Comparison of ENCODE assay signal across 32 cellular contexts in the genomic region with DNA sequence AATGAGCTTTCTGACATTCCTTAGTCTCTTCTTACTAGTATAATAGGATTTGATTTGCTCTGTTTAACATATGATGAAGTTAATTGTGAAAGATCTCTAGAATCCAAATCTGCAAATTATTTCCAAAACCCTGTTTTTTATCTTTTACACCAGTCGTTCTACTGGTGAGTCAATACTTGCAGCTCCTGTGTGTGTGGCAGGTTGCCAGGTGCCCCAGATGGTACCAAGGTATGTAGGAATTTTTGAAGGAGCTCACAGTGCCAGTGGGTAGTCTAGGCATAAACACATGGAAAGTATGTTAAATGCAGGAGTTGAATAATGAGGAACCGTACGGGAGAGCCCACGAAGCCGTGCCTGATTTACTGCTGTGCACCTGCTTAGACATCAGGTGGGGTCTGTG.
DNase-seq lines count a peak whose midpoint lies in the region; ATAC-seq and TF ChIP-seq lines count a peak whose summit lies in the region.
"Had no signal": no experiment of that assay in that cellular context is flagged by ENCODE, and none has a peak within 500 bp of the region (broad histone marks: within the 10 kb centered on the region; RNA-seq: fewer than 3 reads in every experiment).

No MANE protein-coding gene starts in this region.

- H3K27me3 Mint-ChIP-seq in activated CD4-positive, alpha-beta memory T cell treated with anti-CD3 and anti-CD28 coated beads, Interleukin-2, amount 10 ng/mL, durations not matched to agents 7 days and 5 days, result no peaks in the 10 kb centered on the region
- H3K27me3 Mint-ChIP-seq: activated CD4-positive, alpha-beta T cell treated with anti-CD3 and anti-CD28 coated beads, Interleukin-2, amount 10 ng/mL, durations not matched to agents 7 days and 5 days; memory B cell had no signal

- ATAC-seq in PC-3 (no peak), HG03108 (IDR thresholded peaks at IDR 0.05; ENCODE audit: unreplicated experiment) (no peak)
- ATAC-seq: GM23338; heart right ventricle; right lobe of liver; stimulated activated effector memory CD8-positive, alpha-beta T cell treated with anti-CD3 and anti-CD28 coated beads, Interleukin-12 subunit alpha, Interleukin-12 subunit beta, amount 100 ng/mL, for 72 hours; WTC11 had no signal

- H3K9ac ChIP-seq in PC-3 (ENCODE audit: low read length), result no peak overlapping the region

- no peak overlapping the region for H2AFZ ChIP-seq in PC-3 (ENCODE audit: low read length)
- H2AFZ ChIP-seq: GM23338 had no signal

- H3K27ac Mint-ChIP-seq in activated CD4-positive, alpha-beta memory T cell treated with anti-CD3 and anti-CD28 coated beads, Interleukin-2, amount 10 ng/mL, durations not matched to agents 7 days and 5 days, result no peak overlapping the region
- H3K27ac Mint-ChIP-seq: activated CD4-positive, alpha-beta T cell treated with anti-CD3 and anti-CD28 coated beads, Interleukin-2, amount 10 ng/mL, durations not matched to agents 7 days and 5 days; CD14-positive monocyte; GM23338; HFFc6; memory B cell; stimulated activated effector memory CD8-positive, alpha-beta T cell treated with anti-CD3 and anti-CD28 coated beads, Interleukin-12 subunit alpha, Interleukin-12 subunit beta, amount 100 ng/mL, for 72 hours; WTC11 had no signal

- POLR2A ChIA-PET in PC-3 (lab: Charles Lee; ENCODE audit: unreplicated experiment), result no interaction called here
- POLR2A ChIA-PET in activated CD4-positive, alpha-beta memory T cell treated with anti-CD3 and anti-CD28 coated beads, Interleukin-2, amount 10 ng/mL, durations not matched to agents 7 days and 5 days (lab: Charles Lee), result no interaction called here

- CTCF ChIA-PET in PC-3 (lab: Charles Lee), result interaction anchor here (0.5 to 1.1 kb wide), 3 partner anchors 18 to 67 kb away, joined by 3 to 4 read pairs (median 3); no protein-coding TSS in a partner anchor
- CTCF ChIA-PET in activated CD4-positive, alpha-beta memory T cell treated with anti-CD3 and anti-CD28 coated beads, Interleukin-2, amount 10 ng/mL, durations not matched to agents 7 days and 5 days (lab: Charles Lee), result interaction anchor here (0.6 to 0.9 kb wide), 2 partner anchors 16 to 19 kb away, joined by 3 to 5 read pairs; no protein-coding TSS in a partner anchor

- H3K4me2 ChIP-seq in PC-3 (ENCODE audit: low read length), result no peak overlapping the region
- H3K4me2 ChIP-seq: GM23338 had no signal

- no peaks in the 10 kb centered on the region for H3K9me3 Mint-ChIP-seq in activated CD4-positive, alpha-beta memory T cell treated with anti-CD3 and anti-CD28 coated beads, Interleukin-2, amount 10 ng/mL, durations not matched to agents 7 days and 5 days
- H3K9me3 Mint-ChIP-seq: activated CD4-positive, alpha-beta T cell treated with anti-CD3 and anti-CD28 coated beads, Interleukin-2, amount 10 ng/mL, durations not matched to agents 7 days and 5 days; CD14-positive monocyte; GM23338; HFFc6; memory B cell; neural crest cell; stimulated activated effector memory CD8-positive, alpha-beta T cell treated with anti-CD3 and anti-CD28 coated beads, Interleukin-12 subunit alpha, Interleukin-12 subunit beta, amount 100 ng/mL, for 72 hours; WTC11 had no signal

- H4K20me1 ChIP-seq in PC-3 (ENCODE audit: low read length), result no peaks in the 10 kb centered on the region

- H3F3A ChIP-seq in PC-3 (ENCODE audit: low read length, unreplicated experiment), result no peaks in the 10 kb centered on the region

- H3K36me3 ChIP-seq in PC-3 (ENCODE audit: low read depth, low read length), result no peaks in the 10 kb centered on the region
- H3K36me3 ChIP-seq: adrenal gland, colonic mucosa, heart right ventricle, right lobe of liver, upper lobe of left lung had no signal

- TF ChIP-seq CTCF in PC-3 (conservative IDR thresholded peaks at IDR 0.05; ENCODE audit: low read depth, low read length), result no peak

- H3K27me3 ChIP-seq in PC-3 (ENCODE audit: low read length), result no peaks in the 10 kb centered on the region
- H3K27me3 ChIP-seq: adrenal gland, colonic mucosa, heart right ventricle, right lobe of liver, upper lobe of left lung had no signal

- no peak overlapping the region for H3K4me3 ChIP-seq in PC-3 (ENCODE audit: low read length)
- H3K4me3 ChIP-seq: adrenal gland, colonic mucosa, GM23338, heart right ventricle, right lobe of liver, upper lobe of left lung had no signal

- peak; percentile 88 for DNase-seq in DMS 273 (lab: John Stamatoyannopoulos, UW; ENCODE audit: unreplicated experiment)
- DNase-seq in NCI-H1105 (lab: John Stamatoyannopoulos, UW), result peak; percentile 5
- DNase-seq in PC-3, result peak; percentile 57
- peak; percentile 49 for DNase-seq in glomerular visceral epithelial cell (ENCODE audit: extremely low spot score)
- no peak for DNase-seq in NCI-H2196 treated with DMSO at 0.1 percent for 48 hours (lab: John Stamatoyannopoulos, UW; ENCODE audit: unreplicated experiment)
- no peak for DNase-seq in stimulated activated CD8-positive, alpha-beta memory T cell treated with anti-CD3 and anti-CD28 coated beads, Interleukin-4, amount 100 ng/mL, for 48 hours
- no peak for DNase-seq in activated CD4-positive, alpha-beta memory T cell treated with anti-CD3 and anti-CD28 coated beads, Interleukin-2, amount 10 ng/mL, durations not matched to agents 7 days and 5 days
- DNase-seq: activated CD4-positive, alpha-beta T cell treated with anti-CD3 and anti-CD28 coated beads, Interleukin-2, amount 10 ng/mL, durations not matched to agents 7 days and 5 days; activated naive CD4-positive, alpha-beta T cell; activated T-cell treated with anti-CD3 and anti-CD28 coated beads, Interleukin-2, amount 50 U/mL, for 48 hours; colonic mucosa; effector memory CD4-positive, alpha-beta T cell; EL; heart right ventricle; HFFc6; IMR-90; NCI-H1092; NCI-H2029 treated with DMSO at 0.1 percent for 48 hours; SIG-M5; stimulated activated CD4-positive, alpha-beta T cell treated with anti-CD3 and anti-CD28 coated beads, Interleukin-12 subunit alpha, Interleukin-12 subunit beta, amount 100 ng/mL, for 4 hours; stimulated activated CD4-positive, alpha-beta T cell treated with anti-CD3 and anti-CD28 coated beads, Interleukin-4, amount 100 ng/mL, for 1 hour; T1000; upper lobe of left lung had no signal

- no peaks in the 10 kb centered on the region for H3K4me1 Mint-ChIP-seq in activated CD4-positive, alpha-beta memory T cell treated with anti-CD3 and anti-CD28 coated beads, Interleukin-2, amount 10 ng/mL, durations not matched to agents 7 days and 5 days
- H3K4me1 Mint-ChIP-seq: activated CD4-positive, alpha-beta T cell treated with anti-CD3 and anti-CD28 coated beads, Interleukin-2, amount 10 ng/mL, durations not matched to agents 7 days and 5 days; CD14-positive monocyte had no signal

- H3K27ac ChIP-seq in PC-3 (ENCODE audit: low read length), result no peak overlapping the region
- H3K27ac ChIP-seq: adrenal gland, colonic mucosa, heart right ventricle, right lobe of liver, upper lobe of left lung had no signal

- intact Hi-C loops in PC-3 (cut with micrococcal nuclease), result no loop called here

- BruUV-seq in PC-3 (replicated peaks; lab: Mats Ljungman, UMichigan), result no TSS peak

- no peaks in the 10 kb centered on the region for H3K9me3 ChIP-seq in PC-3 (ENCODE audit: low read length)
- H3K9me3 ChIP-seq: adrenal gland, colonic mucosa, heart right ventricle, right lobe of liver, upper lobe of left lung had no signal

- peaks cover 5% of the 10 kb centered on the region for H3K36me3 Mint-ChIP-seq in activated CD4-positive, alpha-beta memory T cell treated with anti-CD3 and anti-CD28 coated beads, Interleukin-2, amount 10 ng/mL, durations not matched to agents 7 days and 5 days (ENCODE audit: low read depth)
- H3K36me3 Mint-ChIP-seq: stimulated activated effector memory CD8-positive, alpha-beta T cell treated with anti-CD3 and anti-CD28 coated beads, Interleukin-12 subunit alpha, Interleukin-12 subunit beta, amount 100 ng/mL, for 72 hours; WTC11 had no signal

- no peak overlapping the region for H3K4me3 Mint-ChIP-seq in activated CD4-positive, alpha-beta memory T cell treated with anti-CD3 and anti-CD28 coated beads, Interleukin-2, amount 10 ng/mL, durations not matched to agents 7 days and 5 days
- H3K4me3 Mint-ChIP-seq: activated CD4-positive, alpha-beta T cell treated with anti-CD3 and anti-CD28 coated beads, Interleukin-2, amount 10 ng/mL, durations not matched to agents 7 days and 5 days; CD14-positive monocyte; GM23338; HFFc6; memory B cell; neural crest cell; stimulated activated effector memory CD8-positive, alpha-beta T cell treated with anti-CD3 and anti-CD28 coated beads, Interleukin-12 subunit alpha, Interleukin-12 subunit beta, amount 100 ng/mL, for 72 hours; WTC11 had no signal

- no peaks in the 10 kb centered on the region for H3K9me2 ChIP-seq in PC-3 (replicated peaks; ENCODE audit: low read length)

- no peaks in the 10 kb centered on the region for H3K79me2 ChIP-seq in PC-3 (ENCODE audit: low read length)

- peaks cover 28% of the 10 kb centered on the region for H3K4me1 ChIP-seq in PC-3 (ENCODE audit: insufficient read depth, low read length)
- H3K4me1 ChIP-seq: adrenal gland, colonic mucosa, right lobe of liver had no signal

Comparison
In these comparisons a context has a peak if more than half of its experiments do, and no peak if none do; other contexts are left out.
1. DNase-seq: peak in DMS 273 (single experiment), NCI-H1105 (single experiment), PC-3 (single experiment) and glomerular visceral epithelial cell (single experiment); none in NCI-H2196 treated with DMSO at 0.1 percent for 48 hours (single experiment), stimulated activated CD8-positive, alpha-beta memory T cell treated with anti-CD3 and anti-CD28 coated beads, Interleukin-4, amount 100 ng/mL, for 48 hours (single experiment) and activated CD4-positive, alpha-beta memory T cell treated with anti-CD3 and anti-CD28 coated beads, Interleukin-2, amount 10 ng/mL, durations not matched to agents 7 days and 5 days (single experiment).